13 cellular contexts compared by ENCODE assay signal in the genomic region with DNA sequence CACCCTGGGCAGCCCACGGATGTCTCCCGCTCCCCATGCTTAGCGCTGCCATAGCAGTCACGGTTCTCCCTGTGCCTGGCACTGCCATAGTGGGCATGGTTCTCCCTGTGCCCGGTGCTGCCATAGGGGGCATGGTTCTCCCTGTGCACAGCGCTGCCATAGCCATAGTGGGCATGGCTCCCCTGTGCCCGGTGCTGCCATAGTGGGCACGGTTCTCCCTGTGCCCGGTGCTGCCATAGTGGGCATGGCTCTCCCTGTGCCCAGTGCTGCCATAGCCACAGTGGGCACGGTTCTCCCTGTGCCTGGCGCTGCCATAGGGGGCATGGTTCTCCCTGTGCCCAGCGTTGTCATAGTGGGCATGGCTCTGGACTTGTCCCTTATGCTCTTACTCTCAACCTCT.
"Had no signal": no experiment of that assay in that cellular context is flagged by ENCODE, and none has a peak within 500 bp of the region (broad histone marks: within the 10 kb centered on the region; RNA-seq: fewer than 3 reads in every experiment).

No MANE protein-coding gene starts in this region.

- H3K4me1 Mint-ChIP-seq: activated naive CD8-positive, alpha-beta T cell treated with anti-CD3 and anti-CD28 coated beads, Interleukin-2, amount 50 U/mL, for 24 hours had no signal

- H3K9me3 Mint-ChIP-seq: activated CD4-positive, alpha-beta memory T cell treated with anti-CD3 and anti-CD28 coated beads, Interleukin-2, amount 10 ng/mL, durations not matched to agents 7 days and 5 days; activated naive CD8-positive, alpha-beta T cell treated with anti-CD3 and anti-CD28 coated beads, Interleukin-2, amount 50 U/mL, for 24 hours; effector memory CD8-positive, alpha-beta T cell had no signal

- DNase-seq: activated CD4-positive, alpha-beta memory T cell treated with anti-CD3 and anti-CD28 coated beads, Interleukin-2, amount 10 ng/mL, durations not matched to agents 7 days and 5 days; activated CD4-positive, alpha-beta T cell treated with anti-CD3 and anti-CD28 coated beads for 36 hours; activated naive CD8-positive, alpha-beta T cell treated with anti-CD3 and anti-CD28 coated beads, Interleukin-2, amount 50 U/mL, for 24 hours; activated T-cell treated with anti-CD3 and anti-CD28 coated beads, Interleukin-2, amount 50 U/mL, for 48 hours; cortex of kidney; effector memory CD8-positive, alpha-beta T cell; erythroblast; posterior cingulate gyrus; stimulated activated CD4-positive, alpha-beta T cell treated with anti-CD3 and anti-CD28 coated beads, Interleukin-1b, Interleukin-23, amount 100 ng/mL, for 48 hours; stimulated activated naive CD4-positive, alpha-beta T cell; T-helper 9 cell had no signal

- H3K9me3 ChIP-seq: neutrophil, upper lobe of left lung had no signal

- ATAC-seq: activated CD4-positive, alpha-beta T cell treated with anti-CD3 and anti-CD28 coated beads for 36 hours; activated naive CD8-positive, alpha-beta T cell treated with anti-CD3 and anti-CD28 coated beads, Interleukin-2, amount 50 U/mL, for 24 hours; effector memory CD8-positive, alpha-beta T cell had no signal

- H3K4me3 ChIP-seq: upper lobe of left lung had no signal

- H3K27ac Mint-ChIP-seq: activated CD4-positive, alpha-beta memory T cell treated with anti-CD3 and anti-CD28 coated beads, Interleukin-2, amount 10 ng/mL, durations not matched to agents 7 days and 5 days; activated CD4-positive, alpha-beta T cell treated with anti-CD3 and anti-CD28 coated beads for 36 hours; activated naive CD8-positive, alpha-beta T cell treated with anti-CD3 and anti-CD28 coated beads, Interleukin-2, amount 50 U/mL, for 24 hours had no signal

- H3K27me3 Mint-ChIP-seq: activated CD4-positive, alpha-beta memory T cell treated with anti-CD3 and anti-CD28 coated beads, Interleukin-2, amount 10 ng/mL, durations not matched to agents 7 days and 5 days; activated CD4-positive, alpha-beta T cell treated with anti-CD3 and anti-CD28 coated beads for 36 hours; activated naive CD8-positive, alpha-beta T cell treated with anti-CD3 and anti-CD28 coated beads, Interleukin-2, amount 50 U/mL, for 24 hours; effector memory CD8-positive, alpha-beta T cell had no signal

- H3K36me3 ChIP-seq: neutrophil, upper lobe of left lung had no signal

- H3K4me3 Mint-ChIP-seq: activated CD4-positive, alpha-beta memory T cell treated with anti-CD3 and anti-CD28 coated beads, Interleukin-2, amount 10 ng/mL, durations not matched to agents 7 days and 5 days; activated CD4-positive, alpha-beta T cell treated with anti-CD3 and anti-CD28 coated beads for 36 hours; activated naive CD8-positive, alpha-beta T cell treated with anti-CD3 and anti-CD28 coated beads, Interleukin-2, amount 50 U/mL, for 24 hours; effector memory CD8-positive, alpha-beta T cell had no signal

- H3K27ac ChIP-seq: neutrophil, upper lobe of left lung had no signal

- H3K27me3 ChIP-seq: neutrophil, upper lobe of left lung had no signal
